Comparison of ENCODE assay signal across 1 cellular context in the genomic region with DNA sequence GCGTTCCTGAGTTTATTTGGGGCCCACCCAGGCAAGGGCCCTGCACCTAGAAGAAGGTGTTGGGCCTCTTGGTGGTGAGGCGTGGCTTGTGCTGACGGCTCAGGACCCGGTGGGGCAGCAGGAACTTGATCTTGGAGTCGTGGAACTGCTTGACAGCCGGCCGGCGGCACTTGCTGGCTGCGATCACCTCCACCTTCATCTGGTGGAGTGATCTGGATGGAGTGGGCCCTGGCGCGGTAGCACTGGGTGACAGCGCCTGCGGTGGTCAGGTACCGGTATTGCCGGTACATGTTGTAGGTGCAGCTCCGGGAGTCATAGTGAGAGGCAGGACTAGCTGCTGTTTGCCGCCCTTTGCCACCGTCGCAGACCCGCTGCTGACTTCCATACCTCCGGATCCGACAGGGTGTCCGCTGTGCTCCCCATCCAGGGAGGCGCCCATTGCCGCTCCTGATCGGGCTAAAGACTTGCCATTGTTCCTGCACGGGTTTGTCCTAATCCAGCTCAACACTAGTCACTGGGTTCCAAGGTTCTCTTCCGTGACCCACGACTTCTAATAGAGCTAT.
TF ChIP-seq lines count a peak whose summit lies in the region.

No MANE protein-coding gene starts in this region.

TF ChIP-seq in H1, 55 proteins besides CTCF, POLR2A, EP300 and RAD21:
- TF ChIP-seq, protein P1, sequence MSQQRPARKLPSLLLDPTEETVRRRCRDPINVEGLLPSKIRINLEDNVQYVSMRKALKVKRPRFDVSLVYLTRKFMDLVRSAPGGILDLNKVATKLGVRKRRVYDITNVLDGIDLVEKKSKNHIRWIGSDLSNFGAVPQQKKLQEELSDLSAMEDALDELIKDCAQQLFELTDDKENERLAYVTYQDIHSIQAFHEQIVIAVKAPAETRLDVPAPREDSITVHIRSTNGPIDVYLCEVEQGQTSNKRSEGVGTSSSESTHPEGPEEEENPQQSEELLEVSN (IDR thresholded peaks at IDR 0.05) = 0 out of 2 replicates have a peak, but pooled peaks have one; percentile 39
- TF ChIP-seq RFX5 (IDR thresholded peaks at IDR 0.05; ENCODE audit: borderline replicate concordance, low read depth, low read length) = no peak
